8 cellular contexts compared by ENCODE assay signal in the genomic region with DNA sequence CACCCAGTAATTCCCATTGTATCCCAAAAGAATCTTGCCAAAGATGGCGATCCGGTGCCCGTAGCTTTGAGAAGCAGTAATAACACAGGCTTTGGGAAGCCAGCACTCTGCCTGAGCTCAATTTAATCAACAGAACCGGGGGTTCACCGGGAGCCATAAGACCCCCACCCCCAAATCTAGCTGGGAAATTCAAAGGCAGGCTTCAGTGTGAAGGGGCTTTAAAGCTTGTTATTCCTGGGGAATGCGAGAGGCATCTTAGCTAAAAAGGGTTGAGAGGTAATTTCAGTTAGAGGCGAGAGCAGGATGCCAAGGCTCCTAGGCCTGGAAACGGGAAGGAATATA.
DNase-seq lines count a peak whose midpoint lies in the region; ATAC-seq, FAIRE-seq and TF ChIP-seq lines count a peak whose summit lies in the region.
"Not testable (repeated sequence)": the region's sequence is repeated elsewhere in the genome, so short reads cannot be mapped to it uniquely, and the experiment has no call there.

No MANE protein-coding gene starts in this region.

- H3K36me3 Mint-ChIP-seq in astrocyte (ENCODE audit: low read depth, unreplicated experiment); osteocyte (ENCODE audit: unreplicated experiment): not testable (repeated sequence)

- not testable (repeated sequence) for FAIRE-seq in astrocyte (lab: Jason Lieb, UNC)

- not testable (repeated sequence) for H3K36me3 ChIP-seq in BLaER1 treated with 17β-estradiol and CSF1 and Interleukin-3, amounts not matched to agents 10 nM and 100 nM; astrocyte (ENCODE audit: insufficient read depth, low read length); esophagus squamous epithelium
- H3K36me3 ChIP-seq in RWPE2 (ENCODE audit: low read depth) = peaks cover 19% of the 10 kb centered on the region

- peak overlapping the region in 2 of 11 experiments; percentile 90 to 91; a peak in 1 of 22 replicates for H3K9ac ChIP-seq in BLaER1 treated with 17β-estradiol and CSF1 and Interleukin-3, amounts not matched to agents 10 nM and 100 nM
- peak overlapping the region; percentile 92 for H3K9ac ChIP-seq in astrocyte (ENCODE audit: low read length)

- H3K9me3 ChIP-seq in BLaER1 treated with 17β-estradiol and CSF1 and Interleukin-3, amounts not matched to agents 10 nM and 100 nM (replicated peaks in 1 of 11); RWPE2 (ENCODE audit: severe bottlenecking); astrocyte (ENCODE audit: insufficient read depth, low read depth, low read length); esophagus squamous epithelium: not testable (repeated sequence)

- H3K27ac Mint-ChIP-seq in astrocyte (ENCODE audit: unreplicated experiment) (peak overlapping the region; percentile 97), osteocyte (ENCODE audit: unreplicated experiment) (peak overlapping the region; percentile 90)

- ATAC-seq in RWPE2 (ENCODE audit: low read depth) = not testable (repeated sequence)

- not testable (repeated sequence) for TF ChIP-seq CTCF in RWPE2 (IDR thresholded peaks at IDR 0.05; ENCODE audit: poor library complexity, severe bottlenecking); astrocyte (IDR thresholded peaks at IDR 0.05; ENCODE audit: insufficient read depth, low read depth, low read length); esophagus squamous epithelium (IDR thresholded peaks at IDR 0.05); osteocyte (IDR thresholded peaks at IDR 0.05)

- not testable (repeated sequence) for H3K27me3 Mint-ChIP-seq in astrocyte (ENCODE audit: low read depth, unreplicated experiment); osteocyte (ENCODE audit: unreplicated experiment)

- peak; percentile 25 for DNase-seq in HT-29 (ENCODE audit: low spot score)
- DNase-seq in RWPE2 (ENCODE audit: low spot score); astrocyte (ENCODE audit: low read depth); esophagus squamous epithelium (lab: John Stamatoyannopoulos, UW); osteocyte (ENCODE audit: extremely low spot score, unreplicated experiment): not testable (repeated sequence)

- H3K4me1 Mint-ChIP-seq in astrocyte (ENCODE audit: low read depth, unreplicated experiment) = not testable (repeated sequence)
- H3K4me1 Mint-ChIP-seq in osteocyte (ENCODE audit: unreplicated experiment) = peaks cover 33% of the 10 kb centered on the region

- H3K9me3 Mint-ChIP-seq in astrocyte (ENCODE audit: unreplicated experiment); osteocyte (ENCODE audit: unreplicated experiment): not testable (repeated sequence)

- H3K27ac ChIP-seq in BLaER1 treated with 17β-estradiol and CSF1 and Interleukin-3, amounts not matched to agents 10 nM and 100 nM = peak overlapping the region in 5 of 11 experiments; percentile 89 to 98 (median 92); a peak in 8 of 22 replicates
- peak overlapping the region; percentile 92 for H3K27ac ChIP-seq in RWPE2 (ENCODE audit: poor library complexity, severe bottlenecking)
- H3K27ac ChIP-seq in astrocyte (ENCODE audit: low read depth, low read length) = peak overlapping the region; percentile 96
- H3K27ac ChIP-seq in esophagus squamous epithelium = peak overlapping the region; percentile 84 to 98 (median 92)
- peak overlapping the region; percentile 35 for H3K27ac ChIP-seq in layer of hippocampus (ENCODE audit: low read depth, low read length)
- H3K27ac ChIP-seq in temporal lobe (ENCODE audit: low read depth, low read length) = peak overlapping the region; percentile 61

- peaks cover 35% of the 10 kb centered on the region for H3K79me2 ChIP-seq in astrocyte (ENCODE audit: insufficient read depth, low read length)

- H4K20me1 ChIP-seq in BLaER1 treated with 17β-estradiol and CSF1 and Interleukin-3, amounts not matched to agents 10 nM and 100 nM = peaks cover 17 to 37% (median 33%) of the 10 kb centered on the region in 11 experiments; a peak in 21 of 22 replicates
- peaks cover 26% of the 10 kb centered on the region for H4K20me1 ChIP-seq in astrocyte (ENCODE audit: insufficient read depth, low read length)

- peak overlapping the region; percentile 74 for H3K4me3 Mint-ChIP-seq in astrocyte (ENCODE audit: unreplicated experiment)
- peak overlapping the region; percentile 55 for H3K4me3 Mint-ChIP-seq in osteocyte (ENCODE audit: unreplicated experiment)

- 70 to 87% methylated on average over 8 of the region's 8 CpGs for WGBS in esophagus squamous epithelium, 2 donors

- intact Hi-C loops in esophagus squamous epithelium (cut with DNase I) = not testable (repeated sequence)

- H3K4me3 ChIP-seq in BLaER1 treated with 17β-estradiol and CSF1 and Interleukin-3, amounts not matched to agents 10 nM and 100 nM; RWPE2 (ENCODE audit: severe bottlenecking); astrocyte (ENCODE audit: insufficient read depth, low read depth, low read length); esophagus squamous epithelium: not testable (repeated sequence)

- H2AFZ ChIP-seq in astrocyte (ENCODE audit: low read depth, low read length) = peak overlapping the region; percentile 14

- H3K4me2 ChIP-seq in BLaER1 treated with 17β-estradiol and CSF1 and Interleukin-3, amounts not matched to agents 10 nM and 100 nM = peak overlapping the region in 10 of 11 experiments; percentile 83 to 99 (median 96); a peak in 18 of 22 replicates
- peak overlapping the region; percentile 88 for H3K4me2 ChIP-seq in astrocyte (ENCODE audit: low read length)

- H3K4me1 ChIP-seq in BLaER1 treated with 17β-estradiol and CSF1 and Interleukin-3, amounts not matched to agents 10 nM and 100 nM = peaks cover 8 to 61% (median 38%) of the 10 kb centered on the region in 10 experiments
- H3K4me1 ChIP-seq in RWPE2 (ENCODE audit: insufficient read depth, poor library complexity, severe bottlenecking) (peaks cover 16% of the 10 kb centered on the region), astrocyte (ENCODE audit: insufficient read depth, low read length) (peaks cover 15% of the 10 kb centered on the region), esophagus squamous epithelium (peaks cover 0 to 42% (median 17%) of the 10 kb centered on the region in 3 donors)

- H3K27me3 ChIP-seq in BLaER1 treated with 17β-estradiol and CSF1 and Interleukin-3, amounts not matched to agents 10 nM and 100 nM; RWPE2 (ENCODE audit: insufficient read depth, poor library complexity, severe bottlenecking); astrocyte (ENCODE audit: insufficient read depth, low read length); esophagus squamous epithelium; layer of hippocampus (ENCODE audit: control insufficient read depth, insufficient read depth, low read length): not testable (repeated sequence)

- TF ChIP-seq POLR2A in esophagus squamous epithelium (IDR thresholded peaks at IDR 0.05) = not testable (repeated sequence)
